ENCODE assay signal across 28 cellular contexts in genomic region chr17:57275365-57275764, GRCh38. TPM values are rescaled to one million over a fixed set of nuclear protein-coding genes. Genes with fewer than 3 reads are reported as not detected.
DNase-seq lines count a peak whose midpoint lies in the region; ATAC-seq and TF ChIP-seq lines count a peak whose summit lies in the region.
"Had no signal": no experiment of that assay in that cellular context is flagged by ENCODE, and none has a peak within 500 bp of the region (broad histone marks: within the 10 kb centered on the region; RNA-seq: fewer than 3 reads in every experiment).

No MANE protein-coding gene starts in this region.

- ATAC-seq in GM19463 (IDR thresholded peaks at IDR 0.05; ENCODE audit: unreplicated experiment), result no peak
- ATAC-seq: activated CD8-positive, alpha-beta T cell treated with anti-CD3 and anti-CD28 coated beads for 36 hours; GM23338; pancreas; right cardiac atrium; T-cell had no signal

- H3K9me3 Mint-ChIP-seq in T-helper 1 cell treated with Interleukin-12 subunit alpha and Interleukin-12 subunit beta and Interleukin-4 antibody, amounts not matched to agents 30 μg/mL and 1 μg/mL, for 36 hours, result no peaks in the 10 kb centered on the region
- H3K9me3 Mint-ChIP-seq in activated T-helper 2 cell treated with anti-CD3 and anti-CD28 coated beads, Interferon-gamma antibody, Interleukin-2, Interleukin-4, amounts not matched to agents 10 μg/mL and 5 μg/mL and 100 μg/mL, durations not matched to agents 14 hours and 24 hours and 36 hours, result no peaks in the 10 kb centered on the region
- no peaks in the 10 kb centered on the region for H3K9me3 Mint-ChIP-seq in nephron progenitor cell
- H3K9me3 Mint-ChIP-seq: activated CD8-positive, alpha-beta T cell treated with anti-CD3 and anti-CD28 coated beads for 36 hours; GM23338; immature natural killer cell; neural crest cell; T-cell had no signal

- intact Hi-C loops in activated T-helper 2 cell treated with anti-CD3 and anti-CD28 coated beads, Interferon-gamma antibody, Interleukin-2, Interleukin-4, amounts not matched to agents 10 μg/mL and 5 μg/mL and 100 μg/mL, durations not matched to agents 14 hours and 24 hours and 36 hours (cut with micrococcal nuclease), result no loop called here
- intact Hi-C loops in posterior cingulate gyrus (cut with DNase I), result no loop called here

- peaks cover 69% of the 10 kb centered on the region for H3K4me1 Mint-ChIP-seq in T-helper 1 cell treated with Interleukin-12 subunit alpha and Interleukin-12 subunit beta and Interleukin-4 antibody, amounts not matched to agents 30 μg/mL and 1 μg/mL, for 36 hours (ENCODE audit: low read depth)
- peaks cover 56% of the 10 kb centered on the region for H3K4me1 Mint-ChIP-seq in activated T-helper 2 cell treated with anti-CD3 and anti-CD28 coated beads, Interferon-gamma antibody, Interleukin-2, Interleukin-4, amounts not matched to agents 10 μg/mL and 5 μg/mL and 100 μg/mL, durations not matched to agents 14 hours and 24 hours and 36 hours (ENCODE audit: low read depth)
- H3K4me1 Mint-ChIP-seq in nephron progenitor cell, result peaks cover 96% of the 10 kb centered on the region

- H3K27me3 Mint-ChIP-seq in T-helper 1 cell treated with Interleukin-12 subunit alpha and Interleukin-12 subunit beta and Interleukin-4 antibody, amounts not matched to agents 30 μg/mL and 1 μg/mL, for 36 hours (ENCODE audit: low read depth), result no peaks in the 10 kb centered on the region
- no peaks in the 10 kb centered on the region for H3K27me3 Mint-ChIP-seq in activated T-helper 2 cell treated with anti-CD3 and anti-CD28 coated beads, Interferon-gamma antibody, Interleukin-2, Interleukin-4, amounts not matched to agents 10 μg/mL and 5 μg/mL and 100 μg/mL, durations not matched to agents 14 hours and 24 hours and 36 hours (ENCODE audit: low read depth)
- H3K27me3 Mint-ChIP-seq in nephron progenitor cell (ENCODE audit: low read depth, poor library complexity), result peaks cover 3% of the 10 kb centered on the region
- H3K27me3 Mint-ChIP-seq: activated CD8-positive, alpha-beta T cell treated with anti-CD3 and anti-CD28 coated beads for 36 hours; T-cell had no signal

- peak overlapping the region; percentile 39 for H3K27ac Mint-ChIP-seq in T-helper 1 cell treated with Interleukin-12 subunit alpha and Interleukin-12 subunit beta and Interleukin-4 antibody, amounts not matched to agents 30 μg/mL and 1 μg/mL, for 36 hours
- H3K27ac Mint-ChIP-seq in activated T-helper 2 cell treated with anti-CD3 and anti-CD28 coated beads, Interferon-gamma antibody, Interleukin-2, Interleukin-4, amounts not matched to agents 10 μg/mL and 5 μg/mL and 100 μg/mL, durations not matched to agents 14 hours and 24 hours and 36 hours, result peak overlapping the region; percentile 21
- H3K27ac Mint-ChIP-seq in nephron progenitor cell, result peak overlapping the region; percentile 86
- H3K27ac Mint-ChIP-seq: GM23338, immature natural killer cell, T-cell had no signal

- H3K4me3 Mint-ChIP-seq in T-helper 1 cell treated with Interleukin-12 subunit alpha and Interleukin-12 subunit beta and Interleukin-4 antibody, amounts not matched to agents 30 μg/mL and 1 μg/mL, for 36 hours, result no peak overlapping the region
- no peak overlapping the region for H3K4me3 Mint-ChIP-seq in activated T-helper 2 cell treated with anti-CD3 and anti-CD28 coated beads, Interferon-gamma antibody, Interleukin-2, Interleukin-4, amounts not matched to agents 10 μg/mL and 5 μg/mL and 100 μg/mL, durations not matched to agents 14 hours and 24 hours and 36 hours (ENCODE audit: low read depth)
- no peak overlapping the region for H3K4me3 Mint-ChIP-seq in nephron progenitor cell
- H3K4me3 Mint-ChIP-seq: activated CD8-positive, alpha-beta T cell treated with anti-CD3 and anti-CD28 coated beads for 36 hours; GM23338; immature natural killer cell; neural crest cell; T-cell had no signal

- TF ChIP-seq CTCF in nephron progenitor cell (IDR thresholded peaks at IDR 0.05), result no peak

- H3K36me3 Mint-ChIP-seq in T-helper 1 cell treated with Interleukin-12 subunit alpha and Interleukin-12 subunit beta and Interleukin-4 antibody, amounts not matched to agents 30 μg/mL and 1 μg/mL, for 36 hours (ENCODE audit: low read depth), result peaks cover 68% of the 10 kb centered on the region
- H3K36me3 Mint-ChIP-seq in activated T-helper 2 cell treated with anti-CD3 and anti-CD28 coated beads, Interferon-gamma antibody, Interleukin-2, Interleukin-4, amounts not matched to agents 10 μg/mL and 5 μg/mL and 100 μg/mL, durations not matched to agents 14 hours and 24 hours and 36 hours (ENCODE audit: low read depth), result peaks cover 92% of the 10 kb centered on the region
- H3K36me3 Mint-ChIP-seq in nephron progenitor cell (ENCODE audit: low read depth), result peaks cover 73% of the 10 kb centered on the region

- DNase-seq in T-helper 1 cell (no peak), D341Med (ENCODE audit: low spot score) (peak; percentile 18), nephron progenitor cell (no peak), posterior cingulate gyrus (no peak), NCI-H2081 treated with DMSO at 0.1 percent for 48 hours (lab: John Stamatoyannopoulos, UW) (no peak)
- no peak for DNase-seq in activated T-helper 2 cell treated with anti-CD3 and anti-CD28 coated beads, Interferon-gamma antibody, Interleukin-2, Interleukin-4, amounts not matched to agents 10 μg/mL and 5 μg/mL and 100 μg/mL, durations not matched to agents 14 hours and 24 hours and 36 hours (ENCODE audit: low spot score)
- DNase-seq: activated CD4-positive, CD25-positive, alpha-beta regulatory T cell treated with anti-CD3 and anti-CD28 coated beads, Interleukin-2, amount 50 U/mL, for 72 hours; activated CD8-positive, alpha-beta T cell treated with anti-CD3 and anti-CD28 coated beads for 36 hours; amniotic stem cell; brain microvascular endothelial cell; DMS79; GF-D8; immature natural killer cell; left colon; NCI-H1417 treated with DMSO at 0.1 percent for 48 hours; NCI-H2029 treated with DMSO at 0.1 percent for 48 hours; NCI-H2227 treated with DMSO at 0.1 percent for 48 hours; NCI-H526; OCI-M1; pancreas; right cardiac atrium; stimulated activated CD8-positive, alpha-beta memory T cell treated with anti-CD3 and anti-CD28 coated beads, Interleukin-4, amount 100 ng/mL, for 48 hours; T-cell; upper lobe of left lung had no signal

RNA-seq across cellular contexts. Expression of gene MSI2, which starts 19.0 kb away (rescaled TPM):
- 181 and 198 TPM in 2 replicates for total RNA-seq in activated T-helper 2 cell treated with anti-CD3 and anti-CD28 coated beads, Interferon-gamma antibody, Interleukin-2, Interleukin-4, amounts not matched to agents 10 μg/mL and 5 μg/mL and 100 μg/mL, durations not matched to agents 14 hours and 24 hours and 36 hours

Comparison
In these comparisons a context has a peak if more than half of its experiments do, and no peak if none do; other contexts are left out.
1. H3K27ac Mint-ChIP-seq: peak in every context shown above with its lines; median percentile 86 in nephron progenitor cell; 39 in T-helper 1 cell treated with Interleukin-12 subunit alpha and Interleukin-12 subunit beta and Interleukin-4 antibody, amounts not matched to agents 30 μg/mL and 1 μg/mL, for 36 hours; 21 in activated T-helper 2 cell treated with anti-CD3 and anti-CD28 coated beads, Interferon-gamma antibody, Interleukin-2, Interleukin-4, amounts not matched to agents 10 μg/mL and 5 μg/mL and 100 μg/mL, durations not matched to agents 14 hours and 24 hours and 36 hours.